Comparison of ENCODE assay signal across 1 cellular context in the genomic region with DNA sequence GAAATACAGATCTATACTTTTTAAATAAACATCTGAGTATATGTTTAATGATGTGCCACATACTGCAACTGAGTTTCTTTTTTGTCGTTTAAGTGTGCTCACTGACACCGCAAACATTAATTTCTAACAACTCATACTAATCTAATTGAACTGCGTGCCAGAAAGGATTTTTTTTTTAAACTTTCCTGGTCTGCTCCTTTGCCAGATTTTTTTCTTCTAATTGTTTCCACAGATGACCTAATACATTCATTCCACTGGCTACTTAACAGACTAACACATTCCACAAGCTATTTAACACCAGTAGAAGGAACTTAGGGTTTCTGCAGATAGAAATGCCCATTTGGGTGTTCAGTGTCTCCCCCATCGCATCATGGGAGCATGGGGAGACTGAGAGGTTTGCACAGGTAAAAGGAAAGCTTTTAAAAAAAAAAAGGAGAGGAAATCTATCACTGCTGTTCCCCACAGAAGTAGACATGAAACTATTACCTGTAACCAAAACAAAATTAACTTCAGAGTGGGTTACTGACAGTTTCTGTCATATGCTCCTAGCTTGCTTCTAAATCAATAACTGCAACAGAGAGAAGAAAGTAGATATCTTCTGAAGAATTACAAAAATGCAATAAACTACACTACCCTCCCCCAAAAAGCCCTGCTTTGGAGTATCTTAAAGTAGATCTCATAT.
TF ChIP-seq lines count a peak whose summit lies in the region.

No MANE protein-coding gene starts in this region.

TF ChIP-seq in GM12878, 131 proteins besides CTCF, POLR2A, EP300 and RAD21 (continued from another document):
- TF ChIP-seq, protein P1, sequence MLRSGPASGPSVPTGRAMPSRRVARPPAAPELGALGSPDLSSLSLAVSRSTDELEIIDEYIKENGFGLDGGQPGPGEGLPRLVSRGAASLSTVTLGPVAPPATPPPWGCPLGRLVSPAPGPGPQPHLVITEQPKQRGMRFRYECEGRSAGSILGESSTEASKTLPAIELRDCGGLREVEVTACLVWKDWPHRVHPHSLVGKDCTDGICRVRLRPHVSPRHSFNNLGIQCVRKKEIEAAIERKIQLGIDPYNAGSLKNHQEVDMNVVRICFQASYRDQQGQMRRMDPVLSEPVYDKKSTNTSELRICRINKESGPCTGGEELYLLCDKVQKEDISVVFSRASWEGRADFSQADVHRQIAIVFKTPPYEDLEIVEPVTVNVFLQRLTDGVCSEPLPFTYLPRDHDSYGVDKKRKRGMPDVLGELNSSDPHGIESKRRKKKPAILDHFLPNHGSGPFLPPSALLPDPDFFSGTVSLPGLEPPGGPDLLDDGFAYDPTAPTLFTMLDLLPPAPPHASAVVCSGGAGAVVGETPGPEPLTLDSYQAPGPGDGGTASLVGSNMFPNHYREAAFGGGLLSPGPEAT (IDR thresholded peaks at IDR 0.05; ENCODE audit: low read depth): 0 out of 2 replicates have a peak, but pooled peaks have one; percentile 18
- no peak for TF ChIP-seq TCF12 (IDR thresholded peaks at IDR 0.05; ENCODE audit: low read depth, low read length)
- peak; percentile 23; the same call in 1 of the 2 replicates for TF ChIP-seq ZNF384 (IDR thresholded peaks at IDR 0.05; ENCODE audit: borderline replicate concordance, low read depth, low read length)
- TF ChIP-seq BHLHE40 (IDR thresholded peaks at IDR 0.05; ENCODE audit: borderline replicate concordance in 1 of 2, low read depth in 2 of 2, low read length in 1 of 2): no peak
- TF ChIP-seq, protein P2, sequence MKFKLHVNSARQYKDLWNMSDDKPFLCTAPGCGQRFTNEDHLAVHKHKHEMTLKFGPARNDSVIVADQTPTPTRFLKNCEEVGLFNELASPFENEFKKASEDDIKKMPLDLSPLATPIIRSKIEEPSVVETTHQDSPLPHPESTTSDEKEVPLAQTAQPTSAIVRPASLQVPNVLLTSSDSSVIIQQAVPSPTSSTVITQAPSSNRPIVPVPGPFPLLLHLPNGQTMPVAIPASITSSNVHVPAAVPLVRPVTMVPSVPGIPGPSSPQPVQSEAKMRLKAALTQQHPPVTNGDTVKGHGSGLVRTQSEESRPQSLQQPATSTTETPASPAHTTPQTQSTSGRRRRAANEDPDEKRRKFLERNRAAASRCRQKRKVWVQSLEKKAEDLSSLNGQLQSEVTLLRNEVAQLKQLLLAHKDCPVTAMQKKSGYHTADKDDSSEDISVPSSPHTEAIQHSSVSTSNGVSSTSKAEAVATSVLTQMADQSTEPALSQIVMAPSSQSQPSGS (IDR thresholded peaks at IDR 0.05; ENCODE audit: low read length): no peak
- no peak for TF ChIP-seq POLR2AphosphoS5 (IDR thresholded peaks at IDR 0.05; ENCODE audit: low read length)
- TF ChIP-seq SRF (IDR thresholded peaks at IDR 0.05; ENCODE audit: low read depth in 2 of 2, low read length in 2 of 2): no peak
- TF ChIP-seq, protein P3, sequence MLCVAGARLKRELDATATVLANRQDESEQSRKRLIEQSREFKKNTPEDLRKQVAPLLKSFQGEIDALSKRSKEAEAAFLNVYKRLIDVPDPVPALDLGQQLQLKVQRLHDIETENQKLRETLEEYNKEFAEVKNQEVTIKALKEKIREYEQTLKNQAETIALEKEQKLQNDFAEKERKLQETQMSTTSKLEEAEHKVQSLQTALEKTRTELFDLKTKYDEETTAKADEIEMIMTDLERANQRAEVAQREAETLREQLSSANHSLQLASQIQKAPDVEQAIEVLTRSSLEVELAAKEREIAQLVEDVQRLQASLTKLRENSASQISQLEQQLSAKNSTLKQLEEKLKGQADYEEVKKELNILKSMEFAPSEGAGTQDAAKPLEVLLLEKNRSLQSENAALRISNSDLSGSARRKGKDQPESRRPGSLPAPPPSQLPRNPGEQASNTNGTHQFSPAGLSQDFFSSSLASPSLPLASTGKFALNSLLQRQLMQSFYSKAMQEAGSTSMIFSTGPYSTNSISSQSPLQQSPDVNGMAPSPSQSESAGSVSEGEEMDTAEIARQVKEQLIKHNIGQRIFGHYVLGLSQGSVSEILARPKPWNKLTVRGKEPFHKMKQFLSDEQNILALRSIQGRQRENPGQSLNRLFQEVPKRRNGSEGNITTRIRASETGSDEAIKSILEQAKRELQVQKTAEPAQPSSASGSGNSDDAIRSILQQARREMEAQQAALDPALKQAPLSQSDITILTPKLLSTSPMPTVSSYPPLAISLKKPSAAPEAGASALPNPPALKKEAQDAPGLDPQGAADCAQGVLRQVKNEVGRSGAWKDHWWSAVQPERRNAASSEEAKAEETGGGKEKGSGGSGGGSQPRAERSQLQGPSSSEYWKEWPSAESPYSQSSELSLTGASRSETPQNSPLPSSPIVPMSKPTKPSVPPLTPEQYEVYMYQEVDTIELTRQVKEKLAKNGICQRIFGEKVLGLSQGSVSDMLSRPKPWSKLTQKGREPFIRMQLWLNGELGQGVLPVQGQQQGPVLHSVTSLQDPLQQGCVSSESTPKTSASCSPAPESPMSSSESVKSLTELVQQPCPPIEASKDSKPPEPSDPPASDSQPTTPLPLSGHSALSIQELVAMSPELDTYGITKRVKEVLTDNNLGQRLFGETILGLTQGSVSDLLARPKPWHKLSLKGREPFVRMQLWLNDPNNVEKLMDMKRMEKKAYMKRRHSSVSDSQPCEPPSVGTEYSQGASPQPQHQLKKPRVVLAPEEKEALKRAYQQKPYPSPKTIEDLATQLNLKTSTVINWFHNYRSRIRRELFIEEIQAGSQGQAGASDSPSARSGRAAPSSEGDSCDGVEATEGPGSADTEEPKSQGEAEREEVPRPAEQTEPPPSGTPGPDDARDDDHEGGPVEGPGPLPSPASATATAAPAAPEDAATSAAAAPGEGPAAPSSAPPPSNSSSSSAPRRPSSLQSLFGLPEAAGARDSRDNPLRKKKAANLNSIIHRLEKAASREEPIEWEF (IDR thresholded peaks at IDR 0.05; ENCODE audit: insufficient replicate concordance, low read depth, low read length): peak; percentile 39
